In the genomic region with DNA sequence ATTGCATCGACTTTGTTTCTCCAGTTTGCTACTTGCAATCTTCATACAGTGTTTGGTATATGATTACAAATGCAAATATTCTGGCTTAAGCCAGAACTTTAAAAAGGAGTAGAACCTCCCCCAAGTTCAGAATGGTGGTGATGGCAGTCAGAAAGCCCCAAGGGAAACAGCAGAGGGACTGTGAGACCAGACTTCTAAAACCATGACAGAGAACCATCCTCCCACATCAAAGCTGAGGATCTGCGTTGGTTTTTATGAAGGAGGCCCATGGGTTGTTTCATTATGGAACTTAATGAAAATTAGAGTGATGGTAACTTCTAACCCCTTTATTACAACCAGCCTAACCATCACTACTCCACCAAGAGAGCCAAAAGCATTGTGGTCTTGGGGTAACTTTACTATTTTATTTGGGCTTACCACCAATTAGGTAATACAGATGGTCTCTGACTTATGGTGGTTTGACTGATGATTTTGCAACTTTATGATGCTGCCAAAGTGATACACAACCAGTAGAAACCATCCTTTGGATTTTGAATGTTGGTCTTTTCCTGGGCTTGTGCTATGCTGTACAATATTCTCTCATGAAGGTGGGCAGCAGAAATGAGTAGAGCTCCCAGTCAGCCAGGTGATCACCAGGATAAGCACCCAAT, we compare ENCODE assay signal across 13 cellular contexts. TPM values are rescaled to one million over a fixed set of nuclear protein-coding genes. Genes with fewer than 3 reads are reported as not detected.
DNase-seq lines count a peak whose midpoint lies in the region; ATAC-seq and TF ChIP-seq lines count a peak whose summit lies in the region.
"Had no signal": no experiment of that assay in that cellular context is flagged by ENCODE, and none has a peak within 500 bp of the region (broad histone marks: within the 10 kb centered on the region; RNA-seq: fewer than 3 reads in every experiment).

No MANE protein-coding gene starts in this region.

- H3K4me3 ChIP-seq in coronary artery (no peak overlapping the region), BE2C (ENCODE audit: low read depth, low read length) (no peak overlapping the region)

- DNase-seq in GM20000 (ENCODE audit: low spot score) (peak; percentile 62), MV-4-11 (lab: John Stamatoyannopoulos, UW) (peak; percentile 31), NCI-H1436 (lab: John Stamatoyannopoulos, UW) (no peak), omental fat pad (ENCODE audit: low spot score) (no peak), coronary artery (ENCODE audit: low spot score) (no peak), BE2C (no peak)
- DNase-seq: activated CD4-positive, alpha-beta T cell treated with anti-CD3 and anti-CD28 coated beads for 1 hour; AML-193; endodermal cell; NCI-H2171 treated with DMSO at 0.1 percent for 48 hours had no signal

- ATAC-seq in GM18499 (IDR thresholded peaks at IDR 0.05; ENCODE audit: insufficient read depth, unreplicated experiment) (peak; percentile 92), HG02981 (IDR thresholded peaks at IDR 0.05; ENCODE audit: unreplicated experiment) (peak; percentile 96), omental fat pad (ENCODE audit: low FRiP score) (no peak)

- H3K27ac ChIP-seq in coronary artery: no peak overlapping the region

- H3K4me1 ChIP-seq in BE2C: peaks cover 15% of the 10 kb centered on the region

- H3K36me3 ChIP-seq in BE2C: no peaks in the 10 kb centered on the region

- TF ChIP-seq CTCF in GM20000 (IDR thresholded peaks at IDR 0.05; ENCODE audit: extremely low read depth, missing control alignments) (no peak), omental fat pad (IDR thresholded peaks at IDR 0.05) (no peak), coronary artery (IDR thresholded peaks at IDR 0.05) (no peak), BE2C (IDR thresholded peaks at IDR 0.05; ENCODE audit: low read depth, low read length) (no peak)

- H3K27me3 ChIP-seq in BE2C: no peaks in the 10 kb centered on the region

- H3K9me3 ChIP-seq in BE2C: peaks cover 3% of the 10 kb centered on the region

RNA-seq across cellular contexts. Expression of a gene that starts 10.9 kb away (rescaled TPM):
- 10 to 100 TPM; 22.8 to 27.5 (median 24.8) TPM for total RNA-seq in omental fat pad
- 23.8 TPM for polyA plus RNA-seq in BE2C (2012; ENCODE audit: insufficient read depth, insufficient read length, low read depth)

RNA-seq across cellular contexts. Expression of a gene that starts 34.0 kb away (rescaled TPM):
- under 1 TPM in 1 of 4 donors, not detected in 3; 0.09 TPM for total RNA-seq in omental fat pad
- polyA plus RNA-seq in BE2C (2012; ENCODE audit: insufficient read depth, insufficient read length, low read depth): not detected
- total RNA-seq: skeletal muscle tissue had no signal

Comparison
In these comparisons a context has a peak if more than half of its experiments do, and no peak if none do; other contexts are left out.
1. DNase-seq: peak in GM20000 (single experiment) and MV-4-11 (single experiment); none in NCI-H1436 (single experiment), omental fat pad (single experiment), coronary artery (single experiment) and BE2C (single experiment).